In the genomic region with DNA sequence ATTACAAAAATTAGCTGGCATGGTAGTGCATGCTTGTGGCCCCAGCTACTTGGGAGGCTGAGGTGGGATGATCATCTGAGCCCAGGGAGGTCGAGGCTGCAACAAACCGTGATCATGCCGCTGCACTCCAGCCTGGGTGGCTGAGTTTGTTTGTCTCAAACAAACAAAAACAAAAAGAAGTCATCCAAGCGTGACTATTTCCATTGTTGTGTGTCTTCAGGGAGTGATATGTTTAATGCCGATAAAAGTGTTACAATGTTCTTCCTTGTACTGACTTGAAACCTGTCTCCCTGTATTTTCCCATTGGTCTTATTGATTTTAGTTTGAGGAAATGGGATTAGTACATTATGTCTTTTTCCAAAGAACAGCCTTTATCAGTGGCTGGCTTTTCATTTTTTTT, we compare ENCODE assay signal across 17 cellular contexts.
DNase-seq lines count a peak whose midpoint lies in the region; ATAC-seq and TF ChIP-seq lines count a peak whose summit lies in the region.
"Had no signal": no experiment of that assay in that cellular context is flagged by ENCODE, and none has a peak within 500 bp of the region (broad histone marks: within the 10 kb centered on the region; RNA-seq: fewer than 3 reads in every experiment).

No MANE protein-coding gene starts in this region.

- no peak overlapping the region for H3K4me3 Mint-ChIP-seq in Calu3 (ENCODE audit: low read depth, unreplicated experiment)
- H3K4me3 Mint-ChIP-seq: B cell; CD4-positive, alpha-beta T cell had no signal

- peaks cover 48% of the 10 kb centered on the region for H3K4me1 Mint-ChIP-seq in Calu3 (ENCODE audit: low read depth, unreplicated experiment)

- H3K4me2 ChIP-seq in smooth muscle cell: no peak overlapping the region
- H3K4me2 ChIP-seq: PC-9 had no signal

- H3K4me1 ChIP-seq in smooth muscle cell (ENCODE audit: low read depth): no peaks in the 10 kb centered on the region
- H3K4me1 ChIP-seq: SJCRH30 had no signal

- H4K20me1 ChIP-seq in smooth muscle cell (ENCODE audit: low read depth): no peaks in the 10 kb centered on the region

- no peaks in the 10 kb centered on the region for H3F3A ChIP-seq in smooth muscle cell (ENCODE audit: low read depth)

- no peak overlapping the region for H2AFZ ChIP-seq in smooth muscle cell (ENCODE audit: low read depth)
- H2AFZ ChIP-seq: PC-9 had no signal

- peak; percentile 61 for ATAC-seq in left colon
- ATAC-seq in GM18858 (IDR thresholded peaks at IDR 0.05; ENCODE audit: unreplicated experiment): no peak

- H3K79me2 ChIP-seq in smooth muscle cell (ENCODE audit: low read depth): no peaks in the 10 kb centered on the region

- no peak for TF ChIP-seq CTCF in C4-2B (conservative IDR thresholded peaks at IDR 0.05)
- no peak for TF ChIP-seq CTCF in Calu3 (IDR thresholded peaks at IDR 0.05; ENCODE audit: unreplicated experiment)
- no peak for TF ChIP-seq CTCF in smooth muscle cell (IDR thresholded peaks at IDR 0.05; ENCODE audit: borderline replicate concordance, insufficient read depth, poor library complexity, severe bottlenecking)

- H3K27me3 ChIP-seq in smooth muscle cell (ENCODE audit: low read depth): no peaks in the 10 kb centered on the region
- H3K27me3 ChIP-seq: SJCRH30 had no signal

- H3K27me3 Mint-ChIP-seq in Calu3 (ENCODE audit: unreplicated experiment): no peaks in the 10 kb centered on the region
- H3K27me3 Mint-ChIP-seq: B cell had no signal

- intact Hi-C loops in Calu3 (cut with micrococcal nuclease; ENCODE audit: unreplicated experiment) (no loop called here), left colon (cut with DNase I, micrococcal nuclease) (no loop called here)

- H3K9ac ChIP-seq in smooth muscle cell (ENCODE audit: low read depth): no peak overlapping the region

- no peak overlapping the region for H3K4me3 ChIP-seq in smooth muscle cell
- H3K4me3 ChIP-seq: PC-9, SJCRH30 had no signal

- CTCF ChIA-PET in Calu3 (lab: Charles Lee): no interaction called here

- no peaks in the 10 kb centered on the region for H3K36me3 ChIP-seq in smooth muscle cell (ENCODE audit: low read depth)
- H3K36me3 ChIP-seq: SJCRH30 had no signal

- peaks cover 3% of the 10 kb centered on the region for H3K9me3 Mint-ChIP-seq in Calu3 (ENCODE audit: low read depth, unreplicated experiment)
- H3K9me3 Mint-ChIP-seq: CD4-positive, alpha-beta T cell had no signal

- peak overlapping the region; percentile 27 for H3K27ac Mint-ChIP-seq in Calu3 (ENCODE audit: unreplicated experiment)
- H3K27ac Mint-ChIP-seq: B cell; CD4-positive, alpha-beta T cell had no signal

- BruUV-seq in Calu3 (replicated peaks; lab: Mats Ljungman, UMichigan): no TSS peak

- peak overlapping the region; percentile 24; the same call in 1 of the 2 replicates for H3K27ac ChIP-seq in C4-2B
- no peak overlapping the region for H3K27ac ChIP-seq in smooth muscle cell (ENCODE audit: low read depth)
- H3K27ac ChIP-seq: PC-9, SJCRH30 had no signal

- 94% methylated on average over 5 of the region's 5 CpGs for WGBS in smooth muscle cell (ENCODE audit: low lambda C conversion rate)

- no peaks in the 10 kb centered on the region for H3K9me3 ChIP-seq in smooth muscle cell (replicated peaks; ENCODE audit: low read depth)
- H3K9me3 ChIP-seq: SJCRH30 had no signal

- H3K36me3 Mint-ChIP-seq in Calu3 (ENCODE audit: insufficient read depth, unreplicated experiment): peaks cover 11% of the 10 kb centered on the region

- DNase-seq in Calu3: no peak
- DNase-seq in NCI-H345 treated with DMSO at 0.1 percent for 48 hours (lab: John Stamatoyannopoulos, UW; ENCODE audit: unreplicated experiment): peak; percentile 56
- DNase-seq in left colon: no peak
- DNase-seq in middle frontal gyrus (ENCODE audit: extremely low spot score, low spot score): no peak
- DNase-seq in smooth muscle cell (lab: John Stamatoyannopoulos, UW; ENCODE audit: unreplicated experiment): no peak
- DNase-seq in HUDEP-2 (lab: John Stamatoyannopoulos, UW; ENCODE audit: unreplicated experiment in 76 of 76): no peak
- DNase-seq: CD4-positive, alpha-beta T cell; GDM1; Kasumi-1; NCI-H1105 treated with DMSO at 0.1 percent for 48 hours; NCI-H2227 treated with DMSO at 0.1 percent for 48 hours; NCI-H526 treated with DMSO at 0.1 percent for 48 hours; PC-9; SJCRH30 had no signal
